ENCODE assay signal across 9 cellular contexts in genomic region chr2:227783404-227784138, GRCh38. TPM values are rescaled to one million over a fixed set of nuclear protein-coding genes. Genes with fewer than 3 reads are reported as not detected.
DNase-seq lines count a peak whose midpoint lies in the region; ATAC-seq and TF ChIP-seq lines count a peak whose summit lies in the region.
"Had no signal": no experiment of that assay in that cellular context is flagged by ENCODE, and none has a peak within 500 bp of the region (broad histone marks: within the 10 kb centered on the region; RNA-seq: fewer than 3 reads in every experiment).

No MANE protein-coding gene starts in this region.

- H3K4me3 ChIP-seq in subcutaneous abdominal adipose tissue (ENCODE audit: low read depth in 1 of 5, low read length in 5 of 5) (peak overlapping the region in 3 of 5 donors; percentile 3 to 9 (median 7)), sigmoid colon (no peak overlapping the region), OCI-LY7 (ENCODE audit: low read depth, low read length, poor library complexity, severe bottlenecking) (no peak overlapping the region)

- no peaks in the 10 kb centered on the region for H3K27me3 Mint-ChIP-seq in activated T-cell treated with anti-CD3 and anti-CD28 coated beads, Interleukin-2, amount 50 U/mL, for 4 hours (ENCODE audit: low read depth)
- H3K27me3 Mint-ChIP-seq in T-helper 2 cell treated with Interferon-gamma antibody and Interleukin-4, amounts not matched to agents 5 μg/mL and 100 μg/mL, for 36 hours (ENCODE audit: low read depth), result peaks cover 4% of the 10 kb centered on the region

- no peak for TF ChIP-seq POLR2A in sigmoid colon (IDR thresholded peaks at IDR 0.05)

- H3K27me3 ChIP-seq in subcutaneous abdominal adipose tissue (ENCODE audit: control insufficient read depth in 5 of 5, insufficient read depth in 4 of 5, low read length in 5 of 5) (no peaks in the 10 kb centered on the region), sigmoid colon (no peaks in the 10 kb centered on the region)

- H3K9ac ChIP-seq in subcutaneous abdominal adipose tissue (ENCODE audit: low read length in 5 of 5), result no peak overlapping the region

- 71 to 89% methylated on average over 12 of the region's 12 CpGs for WGBS in sigmoid colon, 2 donors

- H4K20me1 ChIP-seq in OCI-LY7 (ENCODE audit: insufficient read depth, low read length), result no peaks in the 10 kb centered on the region

- H3K4me1 ChIP-seq in subcutaneous abdominal adipose tissue (ENCODE audit: control insufficient read depth in 5 of 5, insufficient read depth in 5 of 5, low read length in 5 of 5), result peaks cover 0 to 7% (median 4%) of the 10 kb centered on the region in 5 donors
- H3K4me1 ChIP-seq in sigmoid colon, result no peaks in the 10 kb centered on the region
- no peaks in the 10 kb centered on the region for H3K4me1 ChIP-seq in OCI-LY7 (ENCODE audit: insufficient read depth, low read length, poor library complexity, severe bottlenecking)

- peaks cover 12% of the 10 kb centered on the region for H3K4me1 Mint-ChIP-seq in activated T-cell treated with anti-CD3 and anti-CD28 coated beads, Interleukin-2, amount 50 U/mL, for 4 hours (ENCODE audit: low read depth)
- peaks cover 8% of the 10 kb centered on the region for H3K4me1 Mint-ChIP-seq in T-helper 2 cell treated with Interferon-gamma antibody and Interleukin-4, amounts not matched to agents 5 μg/mL and 100 μg/mL, for 36 hours (ENCODE audit: low read depth)

- peak overlapping the region; percentile 52 for H3K4me3 Mint-ChIP-seq in activated T-cell treated with anti-CD3 and anti-CD28 coated beads, Interleukin-2, amount 50 U/mL, for 4 hours
- peak overlapping the region; percentile 76 for H3K4me3 Mint-ChIP-seq in T-helper 2 cell treated with Interferon-gamma antibody and Interleukin-4, amounts not matched to agents 5 μg/mL and 100 μg/mL, for 36 hours

- H3K9me2 ChIP-seq in OCI-LY7 (ENCODE audit: insufficient read depth, low read length), result no peaks in the 10 kb centered on the region

- H3K9me3 ChIP-seq in subcutaneous abdominal adipose tissue (ENCODE audit: control insufficient read depth in 5 of 5, low read length in 5 of 5), result no peaks in the 10 kb centered on the region
- H3K9me3 ChIP-seq in sigmoid colon, result no peaks in the 10 kb centered on the region
- no peaks in the 10 kb centered on the region for H3K9me3 ChIP-seq in OCI-LY7 (ENCODE audit: low read length)

- no peak overlapping the region for H2AFZ ChIP-seq in OCI-LY7 (ENCODE audit: low read length)

- no peaks in the 10 kb centered on the region for H3K9me3 Mint-ChIP-seq in activated T-cell treated with anti-CD3 and anti-CD28 coated beads, Interleukin-2, amount 50 U/mL, for 4 hours
- H3K9me3 Mint-ChIP-seq in T-helper 2 cell treated with Interferon-gamma antibody and Interleukin-4, amounts not matched to agents 5 μg/mL and 100 μg/mL, for 36 hours, result no peaks in the 10 kb centered on the region

- CTCF ChIA-PET in OCI-LY7 (lab: Charles Lee; ENCODE audit: unreplicated experiment), result no interaction called here

- H3K27ac Mint-ChIP-seq in T-helper 2 cell treated with Interferon-gamma antibody and Interleukin-4, amounts not matched to agents 5 μg/mL and 100 μg/mL, for 36 hours, result peak overlapping the region; percentile 71

- no peak overlapping the region for H3K4me2 ChIP-seq in OCI-LY7 (ENCODE audit: low read length)

- no peaks in the 10 kb centered on the region for H3K36me3 ChIP-seq in subcutaneous abdominal adipose tissue (ENCODE audit: control insufficient read depth in 5 of 5, insufficient read depth in 5 of 5, low read length in 5 of 5)
- no peaks in the 10 kb centered on the region for H3K36me3 ChIP-seq in sigmoid colon
- no peaks in the 10 kb centered on the region for H3K36me3 ChIP-seq in OCI-LY7 (ENCODE audit: insufficient read depth, low read length)

- H3K36me3 Mint-ChIP-seq in activated T-cell treated with anti-CD3 and anti-CD28 coated beads, Interleukin-2, amount 50 U/mL, for 4 hours (ENCODE audit: insufficient read depth), result no peaks in the 10 kb centered on the region
- no peaks in the 10 kb centered on the region for H3K36me3 Mint-ChIP-seq in T-helper 2 cell treated with Interferon-gamma antibody and Interleukin-4, amounts not matched to agents 5 μg/mL and 100 μg/mL, for 36 hours (ENCODE audit: low read depth)

- DNase-seq in activated T-cell treated with anti-CD3 and anti-CD28 coated beads, Interleukin-2, amount 50 U/mL, for 4 hours, result no peak
- no peak for DNase-seq in activated T-cell treated with anti-CD3 and anti-CD28 coated beads, Interleukin-2, amount 50 U/mL, for 1 hour
- peak; percentile 15 for DNase-seq in T-helper 2 cell treated with Interferon-gamma antibody and Interleukin-4, amounts not matched to agents 5 μg/mL and 100 μg/mL, for 36 hours (ENCODE audit: low spot score)
- no peak for DNase-seq in sigmoid colon
- no peak for DNase-seq in kidney tubule cell (ENCODE audit: low spot score)
- no peak for DNase-seq in OCI-LY7 (ENCODE audit: low spot score)

- no peak overlapping the region for H3K27ac ChIP-seq in subcutaneous abdominal adipose tissue (ENCODE audit: low read depth, low read length)
- no peak overlapping the region for H3K27ac ChIP-seq in sigmoid colon
- H3K27ac ChIP-seq in OCI-LY7 (ENCODE audit: low read depth, low read length, poor library complexity, severe bottlenecking), result no peak overlapping the region

- TF ChIP-seq CTCF in sigmoid colon (IDR thresholded peaks at IDR 0.05), result no peak
- TF ChIP-seq CTCF in OCI-LY7 (conservative IDR thresholded peaks at IDR 0.05; ENCODE audit: low read length), result no peak

- ATAC-seq in activated T-cell treated with anti-CD3 and anti-CD28 coated beads, Interleukin-2, amount 50 U/mL, for 4 hours, result peak; percentile 75 to 77
- ATAC-seq in HG02970 (IDR thresholded peaks at IDR 0.05; ENCODE audit: low FRiP score, unreplicated experiment), result peak; percentile 95
- ATAC-seq: Panc1 had no signal

- no TSS peak for BruUV-seq in OCI-LY7 (replicated peaks; lab: Mats Ljungman, UMichigan)

- intact Hi-C loops in sigmoid colon (cut with DNase I) (no loop called here), OCI-LY7 (cut with micrococcal nuclease; ENCODE audit: unreplicated experiment) (no loop called here)

- POLR2A ChIA-PET in OCI-LY7 (lab: Charles Lee), result no interaction called here

- H3K79me2 ChIP-seq in OCI-LY7 (ENCODE audit: insufficient read depth, low read depth, low read length), result no peaks in the 10 kb centered on the region

- TF ChIP-seq EP300 in sigmoid colon (IDR thresholded peaks at IDR 0.05), result no peak

RNA-seq across cellular contexts. Expression of gene CCL20, which starts 30.1 kb away (rescaled TPM):
- 100 to 1,000 TPM in 2 of 3 donors, 10 to 100 TPM in 1; 23.1 to 141 (median 105) TPM for total RNA-seq in activated T-cell treated with anti-CD3 and anti-CD28 coated beads, Interleukin-2, amount 50 U/mL, for 4 hours
- 10 to 100 TPM in 1 of 4 donors, 1 to 10 TPM in 1, not detected in 2; 6.4 to 11.4 TPM for total RNA-seq in sigmoid colon
- 100 to 1,000 TPM in 1 of 3 donors, 10 to 100 TPM in 2; 15.6 to 255 (median 61.3) TPM for polyA plus RNA-seq in sigmoid colon
- total RNA-seq in OCI-LY7 (2014; rRNA removed; shearing (Covaris generic)), result not detected in 2 replicates
- total RNA-seq in OCI-LY7 (2022), result not detected in 2 replicates

RNA-seq across cellular contexts. Expression of gene SCYGR8, which starts 37.9 kb away (rescaled TPM):
- total RNA-seq in activated T-cell treated with anti-CD3 and anti-CD28 coated beads, Interleukin-2, amount 50 U/mL, for 4 hours, result not detected
- not detected for total RNA-seq in sigmoid colon
- not detected for polyA plus RNA-seq in sigmoid colon
- not detected in 2 replicates for total RNA-seq in OCI-LY7 (2014; rRNA removed; shearing (Covaris generic))
- not detected in 2 replicates for total RNA-seq in OCI-LY7 (2022)

RNA-seq across cellular contexts. Expression of gene SCYGR7, which starts 55.4 kb away (rescaled TPM):
- total RNA-seq in activated T-cell treated with anti-CD3 and anti-CD28 coated beads, Interleukin-2, amount 50 U/mL, for 4 hours, result not detected
- not detected for total RNA-seq in sigmoid colon
- polyA plus RNA-seq in sigmoid colon, result not detected
- not detected in 2 replicates for total RNA-seq in OCI-LY7 (2014; rRNA removed; shearing (Covaris generic))
- not detected in 2 replicates for total RNA-seq in OCI-LY7 (2022)

RNA-seq across cellular contexts. Expression of gene SCYGR6, which starts 59.0 kb away (rescaled TPM):
- total RNA-seq in activated T-cell treated with anti-CD3 and anti-CD28 coated beads, Interleukin-2, amount 50 U/mL, for 4 hours, result not detected
- total RNA-seq in sigmoid colon (not detected), OCI-LY7 (2022) (not detected in 2 replicates)
- polyA plus RNA-seq in sigmoid colon, result not detected
- not detected in 2 replicates for total RNA-seq in OCI-LY7 (2014; rRNA removed; shearing (Covaris generic))

Comparison
In these comparisons a context has a peak if more than half of its experiments do, and no peak if none do; other contexts are left out.
1. H3K4me3 ChIP-seq: peak in subcutaneous abdominal adipose tissue (3 of 5); none in sigmoid colon (0 of 4) and OCI-LY7 (single experiment).